27 cellular contexts compared by ENCODE assay signal in genomic region chr7:77484785-77485184, GRCh38.
"Had no signal": no experiment of that assay in that cellular context is flagged by ENCODE, and none has a peak within 500 bp of the region (broad histone marks: within the 10 kb centered on the region; RNA-seq: fewer than 3 reads in every experiment).

No MANE protein-coding gene starts in this region.

- H3K9me3 Mint-ChIP-seq: activated CD4-positive, alpha-beta T cell treated with anti-CD3 and anti-CD28 coated beads, Interleukin-2, amount 10 ng/mL, durations not matched to agents 24 days and 14 days; activated naive CD4-positive, alpha-beta T cell treated with anti-CD3 and anti-CD28 coated beads for 36 hours; activated naive CD4-positive, alpha-beta T cell treated with anti-CD3 and anti-CD28 coated beads, Interleukin-2, amount 50 U/mL, for 72 hours; activated T-cell treated with anti-CD3 and anti-CD28 coated beads, Interleukin-2, amount 50 U/mL, for 24 hours; central memory CD8-positive, alpha-beta T cell had no signal

- FAIRE-seq: RCC 7860 had no signal

- H3K4me1 ChIP-seq: adrenal gland had no signal

- H3K4me2 ChIP-seq: KMS-11, PC-9 had no signal

- DNase-seq: activated CD4-positive, alpha-beta T cell treated with anti-CD3 and anti-CD28 coated beads, Interleukin-2, amount 10 ng/mL, durations not matched to agents 24 days and 14 days; activated CD4-positive, alpha-beta T cell treated with anti-CD3 and anti-CD28 coated beads, Interleukin-2, amount 50 U/mL, for 4 hours; activated CD8-positive, alpha-beta T cell treated with anti-CD3 and anti-CD28 coated beads, Interleukin-2, amount 10 ng/mL, durations not matched to agents 7 days and 5 days; activated gamma-delta T cell treated with Interleukin-2 at 50 U/mL for 16 hours; activated naive CD4-positive, alpha-beta T cell treated with anti-CD3 and anti-CD28 coated beads for 36 hours; activated T-cell treated with anti-CD3 and anti-CD28 coated beads, Interleukin-2, amount 50 U/mL, for 24 hours; adrenal gland; anterior cingulate cortex; brain microvascular endothelial cell; NCI-H1092 treated with DMSO at 0.1 percent for 48 hours; NCI-H1417; NCI-H146; NCI-H187 treated with DMSO at 0.1 percent for 48 hours; NCI-H2081; NCI-H2171 treated with DMSO at 0.1 percent for 48 hours; NCI-H2227 treated with DMSO at 0.1 percent for 48 hours; NCI-H446; NCI-H510A treated with DMSO at 0.1 percent for 48 hours; PC-9; SW 1271; T1000 had no signal

- H3K36me3 ChIP-seq: adrenal gland, brain microvascular endothelial cell, cardiac muscle cell had no signal

- H3K36me3 Mint-ChIP-seq: activated naive CD4-positive, alpha-beta T cell treated with anti-CD3 and anti-CD28 coated beads, Interleukin-2, amount 50 U/mL, for 72 hours had no signal

- H3K27ac ChIP-seq: adrenal gland, brain microvascular endothelial cell, cardiac muscle cell, KMS-11, PC-9, RWPE1 had no signal

- H3K4me3 Mint-ChIP-seq: activated CD4-positive, alpha-beta T cell treated with anti-CD3 and anti-CD28 coated beads, Interleukin-2, amount 10 ng/mL, durations not matched to agents 24 days and 14 days; activated CD8-positive, alpha-beta T cell treated with anti-CD3 and anti-CD28 coated beads, Interleukin-2, amount 10 ng/mL, durations not matched to agents 7 days and 5 days; activated naive CD4-positive, alpha-beta T cell treated with anti-CD3 and anti-CD28 coated beads for 36 hours; activated T-cell treated with anti-CD3 and anti-CD28 coated beads, Interleukin-2, amount 50 U/mL, for 24 hours; central memory CD8-positive, alpha-beta T cell had no signal

- H3K27me3 ChIP-seq: adrenal gland, brain microvascular endothelial cell, cardiac muscle cell had no signal

- H2AFZ ChIP-seq: PC-9 had no signal

- H3K27ac Mint-ChIP-seq: activated CD4-positive, alpha-beta T cell treated with anti-CD3 and anti-CD28 coated beads, Interleukin-2, amount 10 ng/mL, durations not matched to agents 24 days and 14 days; activated CD8-positive, alpha-beta T cell treated with anti-CD3 and anti-CD28 coated beads, Interleukin-2, amount 10 ng/mL, durations not matched to agents 7 days and 5 days; activated naive CD4-positive, alpha-beta T cell treated with anti-CD3 and anti-CD28 coated beads for 36 hours; activated naive CD4-positive, alpha-beta T cell treated with anti-CD3 and anti-CD28 coated beads, Interleukin-2, amount 50 U/mL, for 72 hours; activated T-cell treated with anti-CD3 and anti-CD28 coated beads, Interleukin-2, amount 50 U/mL, for 24 hours had no signal

- H3K4me3 ChIP-seq: adrenal gland, cardiac muscle cell, PC-9 had no signal

- H3K9me3 ChIP-seq: adrenal gland had no signal

- H3K9ac ChIP-seq: KMS-11 had no signal
